In the genomic region with DNA sequence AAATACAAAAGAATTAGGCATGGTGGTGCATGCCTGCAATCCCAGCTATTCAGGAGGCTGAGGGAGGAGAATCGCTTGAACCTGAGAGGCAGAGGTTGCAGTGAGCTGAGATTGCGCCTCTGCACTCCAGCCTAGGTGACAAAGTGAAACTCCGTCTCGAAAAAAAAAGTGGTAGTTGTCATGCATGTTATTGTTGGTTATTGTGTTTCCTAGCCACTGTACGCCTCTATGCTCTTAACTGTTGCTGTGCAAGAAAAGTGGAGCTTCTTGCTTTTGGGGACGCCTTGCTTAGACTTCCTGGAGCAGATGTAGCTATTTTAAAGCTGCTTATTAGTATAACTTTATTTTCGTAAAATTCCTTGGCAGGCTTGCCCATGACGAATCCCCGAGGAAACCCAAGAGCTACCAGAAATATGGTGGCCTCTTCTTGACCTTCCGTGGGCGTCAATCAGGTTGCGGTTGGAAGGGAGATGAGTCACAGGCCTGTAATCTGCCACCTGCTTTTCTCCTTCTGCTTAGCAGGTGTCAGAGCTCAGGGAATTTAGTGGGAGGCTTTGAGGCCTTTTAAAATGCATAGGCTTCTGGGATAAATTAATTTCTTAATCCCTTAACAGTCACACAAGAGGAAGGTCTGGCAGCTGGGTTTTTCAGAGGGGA, we compare ENCODE assay signal across 9 cellular contexts. TPM values are rescaled to one million over a fixed set of nuclear protein-coding genes. Genes with fewer than 3 reads are reported as not detected.
DNase-seq lines count a peak whose midpoint lies in the region; ATAC-seq and TF ChIP-seq lines count a peak whose summit lies in the region.
"Had no signal": no experiment of that assay in that cellular context is flagged by ENCODE, and none has a peak within 500 bp of the region (broad histone marks: within the 10 kb centered on the region; RNA-seq: fewer than 3 reads in every experiment).

No MANE protein-coding gene starts in this region.

- H3K4me3 Mint-ChIP-seq in HFFc6, result no peak overlapping the region
- H3K4me3 Mint-ChIP-seq in effector memory CD8-positive, alpha-beta T cell, result peak overlapping the region; percentile 59 to 69

- H3K27ac Mint-ChIP-seq in HFFc6, result no peak overlapping the region
- peak overlapping the region; percentile 84 to 86 for H3K27ac Mint-ChIP-seq in effector memory CD8-positive, alpha-beta T cell

- TF ChIP-seq CTCF in GM13976 (IDR thresholded peaks at IDR 0.05; ENCODE audit: borderline replicate concordance, control extremely low read depth, extremely low read depth, insufficient read depth, missing control alignments), result no peak
- TF ChIP-seq CTCF in HFFc6 (IDR thresholded peaks at IDR 0.05), result no peak
- TF ChIP-seq CTCF in suprapubic skin (IDR thresholded peaks at IDR 0.05), result no peak

- H3K9me3 ChIP-seq in aorta (ENCODE audit: control insufficient read depth, low read length) (no peaks in the 10 kb centered on the region), suprapubic skin (no peaks in the 10 kb centered on the region)

- no peaks in the 10 kb centered on the region for H3K4me1 ChIP-seq in aorta (ENCODE audit: control insufficient read depth in 1 of 2, insufficient read depth in 2 of 2, low read length in 2 of 2)
- peaks cover 16% of the 10 kb centered on the region for H3K4me1 ChIP-seq in suprapubic skin

- H3K4me3 ChIP-seq in aorta (ENCODE audit: low read length in 2 of 2) (no peak overlapping the region), suprapubic skin (no peak overlapping the region)
- H3K4me3 ChIP-seq: cardiac muscle cell had no signal

- no peaks in the 10 kb centered on the region; the same call in 1 of the 2 replicates for H3K9me3 Mint-ChIP-seq in HFFc6
- H3K9me3 Mint-ChIP-seq in effector memory CD8-positive, alpha-beta T cell, result no peaks in the 10 kb centered on the region

- DNase-seq in GM13976 (ENCODE audit: low spot score), result peak; percentile 78
- peak; percentile 89 for DNase-seq in HFFc6
- DNase-seq in MV-4-11 (lab: John Stamatoyannopoulos, UW), result peak; percentile 88
- DNase-seq in activated CD4-positive, alpha-beta T cell treated with anti-CD3 and anti-CD28 coated beads for 48 hours, result peak; percentile 71
- peak; percentile 24 to 47 (median 29) for DNase-seq in effector memory CD8-positive, alpha-beta T cell
- peak; percentile 32 for DNase-seq in occipital lobe (lab: John Stamatoyannopoulos, UW)
- DNase-seq in aorta, result peak in 1 of 2 donors; percentile 82
- no peak for DNase-seq in suprapubic skin (ENCODE audit: low spot score in 2 of 2)

- no peak overlapping the region for H3K27ac ChIP-seq in aorta (ENCODE audit: low read depth in 1 of 2, low read length in 2 of 2)
- no peak overlapping the region for H3K27ac ChIP-seq in suprapubic skin
- H3K27ac ChIP-seq: cardiac muscle cell had no signal

- intact Hi-C loops in aorta (cut with DNase I), result no loop called here

- in situ Hi-C loops in GM13976 (cut with MboI; ENCODE audit: low sequenced_read_pairs, unreplicated experiment), result no loop called here

- H3K27me3 Mint-ChIP-seq in HFFc6 (ENCODE audit: insufficient read depth), result peaks cover 23% of the 10 kb centered on the region
- no peaks in the 10 kb centered on the region for H3K27me3 Mint-ChIP-seq in effector memory CD8-positive, alpha-beta T cell

- TF ChIP-seq EP300 in suprapubic skin (IDR thresholded peaks at IDR 0.05), result no peak

- 19 to 20% methylated on average over 12 of the region's 12 CpGs for WGBS in aorta, 2 donors
- WGBS in suprapubic skin, result 31% methylated on average over 12 of the region's 12 CpGs

- H3K4me1 Mint-ChIP-seq in HFFc6 (ENCODE audit: low read depth), result peaks cover 18% of the 10 kb centered on the region
- peaks cover 11 to 17% of the 10 kb centered on the region in 2 donors for H3K4me1 Mint-ChIP-seq in effector memory CD8-positive, alpha-beta T cell (ENCODE audit: low read depth in 2 of 2)

- ATAC-seq in effector memory CD8-positive, alpha-beta T cell (replicated peaks), result peak; percentile 83
- ATAC-seq in aorta (ENCODE audit: low FRiP score), result peak; percentile 86

- TF ChIP-seq POLR2A in suprapubic skin (IDR thresholded peaks at IDR 0.05), result no peak

- H3K27me3 ChIP-seq in aorta (ENCODE audit: control insufficient read depth in 1 of 2, insufficient read depth in 2 of 2, low read length in 1 of 2) (no peaks in the 10 kb centered on the region), suprapubic skin (no peaks in the 10 kb centered on the region)
- H3K27me3 ChIP-seq: cardiac muscle cell had no signal

- H3K36me3 Mint-ChIP-seq in HFFc6 (ENCODE audit: low read depth), result 0 out of 2 replicates have a peak, but pooled peaks cover 4% of the 10 kb centered on the region
- no peaks in the 10 kb centered on the region for H3K36me3 Mint-ChIP-seq in effector memory CD8-positive, alpha-beta T cell (ENCODE audit: insufficient read depth)

- H3K36me3 ChIP-seq in aorta (ENCODE audit: control insufficient read depth in 1 of 2, insufficient read depth in 2 of 2, low read length in 1 of 2) (no peaks in the 10 kb centered on the region), suprapubic skin (no peaks in the 10 kb centered on the region)
- H3K36me3 ChIP-seq: cardiac muscle cell had no signal

RNA-seq across cellular contexts. Expression of a gene that starts 17.3 kb away (rescaled TPM):
- total RNA-seq in HFFc6 (2021; fragmentation: NEBNext Ultra II Directional; extraction: Animal tissue kit (Norgen Biotek cat#: 25700)), result under 1 TPM in 4 of 6 experiments, not detected in 2; 0.10 to 0.24 (median 0.12) TPM
- total RNA-seq in occipital lobe (0.16 TPM), aorta (1 to 10 TPM; 3.3 to 3.6 TPM), suprapubic skin (under 1 TPM in 1 of 4 donors, not detected in 3; 0.89 TPM)
- polyA plus RNA-seq in aorta, result under 1 TPM in 1 of 2 donors, not detected in 1; 0.82 TPM

RNA-seq across cellular contexts. Expression of a gene that starts 54.7 kb away (rescaled TPM):
- total RNA-seq in HFFc6 (2021; fragmentation: NEBNext Ultra II Directional; extraction: Animal tissue kit (Norgen Biotek cat#: 25700)), result 10 to 100 TPM; 35.9 to 45.2 (median 41.9) TPM
- total RNA-seq in occipital lobe (62.5 TPM), aorta (10 to 100 TPM; 34.1 to 38.7 TPM), suprapubic skin (10 to 100 TPM; 18.7 to 26.1 (median 20.6) TPM)
- polyA plus RNA-seq in aorta, result 10 to 100 TPM; 18.6 to 29.7 TPM

Comparison
In these comparisons a context has a peak if more than half of its experiments do, and no peak if none do; other contexts are left out.
1. DNase-seq: peak in GM13976 (single experiment), HFFc6 (single experiment), MV-4-11 (single experiment), activated CD4-positive, alpha-beta T cell treated with anti-CD3 and anti-CD28 coated beads for 48 hours (single experiment), effector memory CD8-positive, alpha-beta T cell (3 of 3) and occipital lobe (single experiment); none in suprapubic skin (0 of 2).